ENCODE assay signal across 16 cellular contexts in genomic region chr2:14288016-14288415, GRCh38.
A peak's percentile ranks its signal among the peaks of the same experiment; 100 is the strongest.
DNase-seq lines count a peak whose midpoint lies in the region.
"Had no signal": no experiment of that assay in that cellular context is flagged by ENCODE, and none has a peak within 500 bp of the region (broad histone marks: within the 10 kb centered on the region; RNA-seq: fewer than 3 reads in every experiment).

No MANE protein-coding gene starts in this region.

- DNase-seq in DMS153 treated with DMSO at 0.1 percent for 48 hours (lab: John Stamatoyannopoulos, UW; ENCODE audit: unreplicated experiment), result peak; percentile 58
- DNase-seq in NCI-H146 treated with DMSO at 0.1 percent for 48 hours (lab: John Stamatoyannopoulos, UW; ENCODE audit: unreplicated experiment), result peak; percentile 45
- DNase-seq in SK-N-DZ (ENCODE audit: low spot score), result peak; percentile 12
- DNase-seq in left kidney (ENCODE audit: low read depth, low spot score), result peak; percentile 12
- DNase-seq in anterior cingulate cortex (lab: John Stamatoyannopoulos, UW), result no peak
- no peak for DNase-seq in KG1 (lab: John Stamatoyannopoulos, UW)
- no peak for DNase-seq in stimulated activated CD4-positive, alpha-beta T cell treated with anti-CD3 and anti-CD28 coated beads, Interleukin-1b, Interleukin-23, amount 100 ng/mL, for 48 hours
- DNase-seq in GM03348 (ENCODE audit: low spot score), result no peak
- DNase-seq: activated CD4-positive, alpha-beta memory T cell treated with anti-CD3 and anti-CD28 coated beads for 36 hours; AML-193; aorta; effector CD4-positive, alpha-beta T cell; gastrocnemius medialis; H7; kidney; MG63 had no signal

Comparison
In these comparisons a context has a peak if more than half of its experiments do, and no peak if none do; other contexts are left out.
1. DNase-seq: peak in DMS153 treated with DMSO at 0.1 percent for 48 hours (single experiment), NCI-H146 treated with DMSO at 0.1 percent for 48 hours (single experiment), SK-N-DZ (single experiment) and left kidney (single experiment); none in anterior cingulate cortex (0 of 58), KG1 (single experiment), stimulated activated CD4-positive, alpha-beta T cell treated with anti-CD3 and anti-CD28 coated beads, Interleukin-1b, Interleukin-23, amount 100 ng/mL, for 48 hours (single experiment) and GM03348 (single experiment).